ENCODE assay signal across 8 cellular contexts in the genomic region with DNA sequence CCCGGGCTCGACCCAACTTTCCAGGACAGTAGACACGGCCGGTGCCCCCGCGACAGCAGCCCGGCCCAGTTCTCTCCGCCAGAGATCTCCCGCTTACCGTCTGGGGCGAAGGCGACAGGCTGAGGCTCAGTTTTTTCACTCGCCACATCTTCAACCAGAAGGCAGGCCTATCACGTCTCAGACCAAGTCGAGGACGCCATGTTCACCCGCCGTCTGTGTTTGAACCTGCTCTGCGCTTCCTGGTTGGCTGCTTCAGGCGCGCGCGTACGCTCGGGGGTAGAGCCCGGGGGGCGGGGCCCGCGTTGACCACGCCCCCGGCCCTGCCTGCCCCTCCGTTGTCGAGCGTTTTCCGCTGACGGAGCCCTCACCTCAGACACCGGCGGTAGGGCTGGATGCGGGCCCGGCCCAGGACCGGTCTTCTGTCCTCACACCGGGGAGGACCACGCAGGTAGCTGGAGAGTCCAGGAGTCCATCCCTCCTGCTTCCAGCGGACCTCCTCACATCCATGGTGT. TPM values are rescaled to one million over a fixed set of nuclear protein-coding genes. Genes with fewer than 3 reads are reported as not detected.
DNase-seq lines count a peak whose midpoint lies in the region; TF ChIP-seq lines count a peak whose summit lies in the region.

A gene with protein sequence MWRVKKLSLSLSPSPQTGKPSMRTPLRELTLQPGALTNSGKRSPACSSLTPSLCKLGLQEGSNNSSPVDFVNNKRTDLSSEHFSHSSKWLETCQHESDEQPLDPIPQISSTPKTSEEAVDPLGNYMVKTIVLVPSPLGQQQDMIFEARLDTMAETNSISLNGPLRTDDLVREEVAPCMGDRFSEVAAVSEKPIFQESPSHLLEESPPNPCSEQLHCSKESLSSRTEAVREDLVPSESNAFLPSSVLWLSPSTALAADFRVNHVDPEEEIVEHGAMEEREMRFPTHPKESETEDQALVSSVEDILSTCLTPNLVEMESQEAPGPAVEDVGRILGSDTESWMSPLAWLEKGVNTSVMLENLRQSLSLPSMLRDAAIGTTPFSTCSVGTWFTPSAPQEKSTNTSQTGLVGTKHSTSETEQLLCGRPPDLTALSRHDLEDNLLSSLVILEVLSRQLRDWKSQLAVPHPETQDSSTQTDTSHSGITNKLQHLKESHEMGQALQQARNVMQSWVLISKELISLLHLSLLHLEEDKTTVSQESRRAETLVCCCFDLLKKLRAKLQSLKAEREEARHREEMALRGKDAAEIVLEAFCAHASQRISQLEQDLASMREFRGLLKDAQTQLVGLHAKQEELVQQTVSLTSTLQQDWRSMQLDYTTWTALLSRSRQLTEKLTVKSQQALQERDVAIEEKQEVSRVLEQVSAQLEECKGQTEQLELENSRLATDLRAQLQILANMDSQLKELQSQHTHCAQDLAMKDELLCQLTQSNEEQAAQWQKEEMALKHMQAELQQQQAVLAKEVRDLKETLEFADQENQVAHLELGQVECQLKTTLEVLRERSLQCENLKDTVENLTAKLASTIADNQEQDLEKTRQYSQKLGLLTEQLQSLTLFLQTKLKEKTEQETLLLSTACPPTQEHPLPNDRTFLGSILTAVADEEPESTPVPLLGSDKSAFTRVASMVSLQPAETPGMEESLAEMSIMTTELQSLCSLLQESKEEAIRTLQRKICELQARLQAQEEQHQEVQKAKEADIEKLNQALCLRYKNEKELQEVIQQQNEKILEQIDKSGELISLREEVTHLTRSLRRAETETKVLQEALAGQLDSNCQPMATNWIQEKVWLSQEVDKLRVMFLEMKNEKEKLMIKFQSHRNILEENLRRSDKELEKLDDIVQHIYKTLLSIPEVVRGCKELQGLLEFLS (minus strand): TSS at position 227 of the 512 bp plus-strand sequence. CDS start 79 bp downstream, at position 148.

- peak; percentile 80 for DNase-seq in CMK (ENCODE audit: low read depth)
- peak; percentile 98 for DNase-seq in GM20000 (ENCODE audit: low spot score)
- DNase-seq in HT-29 (ENCODE audit: low spot score) = peak; percentile 95
- peak; percentile 89 for DNase-seq in NK-92 treated with Interleukin-12 subunit alpha and Interleukin-12 subunit beta, amount 100 ng/mL, for 24 hours (lab: John Stamatoyannopoulos, UW)
- DNase-seq in effector memory CD4-positive, alpha-beta T cell = peak; percentile 91
- peak; percentile 93 to 96 for DNase-seq in lung microvascular endothelial cell (ENCODE audit: low read depth in 2 of 2)
- DNase-seq in stimulated activated CD4-positive, alpha-beta T cell treated with anti-CD3 and anti-CD28 coated beads, TNF-alpha, amount 100 ng/mL, for 4 hours (ENCODE audit: low read depth in 3 of 3) = peak; percentile 86 to 89 (median 87)

- no peak for TF ChIP-seq CTCF in GM20000 (IDR thresholded peaks at IDR 0.05; ENCODE audit: extremely low read depth, missing control alignments)

- H3K9me3 ChIP-seq in effector memory CD4-positive, alpha-beta T cell (ENCODE audit: control insufficient read depth, low read length) = no peaks in the 10 kb centered on the region

- H3K4me1 ChIP-seq in effector memory CD4-positive, alpha-beta T cell (ENCODE audit: control insufficient read depth, insufficient read depth, low read length, poor library complexity, severe bottlenecking) = peaks cover 15% of the 10 kb centered on the region

- no peaks in the 10 kb centered on the region for H3K27me3 ChIP-seq in effector memory CD4-positive, alpha-beta T cell (replicated peaks; ENCODE audit: control insufficient read depth, insufficient read depth, low read length, poor library complexity, severe bottlenecking)

- peak within 1 kb of the TSS; percentile 67 for H3K4me3 ChIP-seq in effector memory CD4-positive, alpha-beta T cell (ENCODE audit: insufficient read depth, low read depth, low read length, poor library complexity, severe bottlenecking)

- H3K36me3 ChIP-seq in effector memory CD4-positive, alpha-beta T cell (ENCODE audit: control insufficient read depth, insufficient read depth, low read length) = no peaks in the 10 kb centered on the region

- POLR2A ChIA-PET in activated CD8-positive, alpha-beta memory T cell treated with anti-CD3 and anti-CD28 coated beads for 36 hours (lab: Charles Lee) = interaction anchor here (0.5 to 1.9 kb wide), 11 partner anchors 13 to 241 kb away, joined by 3 to 8 read pairs (median 4); a partner anchor contains a TSS

- peak within 1 kb of the TSS; percentile 95 for H3K27ac ChIP-seq in effector memory CD4-positive, alpha-beta T cell (ENCODE audit: insufficient read depth, low read length, poor library complexity, severe bottlenecking)

- CTCF ChIA-PET in activated CD8-positive, alpha-beta memory T cell treated with anti-CD3 and anti-CD28 coated beads for 36 hours (lab: Charles Lee) = interaction anchor here (0.8 to 1.6 kb wide), 5 partner anchors 14 to 211 kb away, joined by 3 to 9 read pairs (median 4); a partner anchor contains a TSS

RNA-seq across cellular contexts. Expression of the gene that starts here (rescaled TPM):
- 62.5 and 71.2 TPM in 2 replicates for total RNA-seq in HT-29 (2014; rRNA removed; shearing (Covaris generic))
- 10 to 100 TPM; 94.4 to 95.4 TPM for total RNA-seq in activated CD8-positive, alpha-beta memory T cell treated with anti-CD3 and anti-CD28 coated beads for 36 hours
- total RNA-seq in lung microvascular endothelial cell = 6.2 and 12.4 TPM in 2 replicates

Comparison
In these comparisons a context has a peak if more than half of its experiments do, and no peak if none do; other contexts are left out.
1. Peak in every context shown above with its lines: DNase-seq, H3K4me3 ChIP-seq and H3K27ac ChIP-seq.